In genomic region chr18:36456622-36457021, GRCh38 we compare ENCODE assay signal across 19 cellular contexts.
DNase-seq lines count a peak whose midpoint lies in the region; ATAC-seq, FAIRE-seq and TF ChIP-seq lines count a peak whose summit lies in the region.
"Had no signal": no experiment of that assay in that cellular context is flagged by ENCODE, and none has a peak within 500 bp of the region (broad histone marks: within the 10 kb centered on the region; RNA-seq: fewer than 3 reads in every experiment).

No MANE protein-coding gene starts in this region.

- H4K8ac ChIP-seq in mesendoderm (ENCODE audit: low read depth, low read length), result no peak overlapping the region

- H2BK120ac ChIP-seq in mesendoderm (ENCODE audit: low read depth, low read length), result no peak overlapping the region

- H3K27me3 Mint-ChIP-seq in stimulated activated naive CD8-positive, alpha-beta T cell treated with anti-CD3 and anti-CD28 coated beads, Interleukin-15, amount 100 ng/mL, for 72 hours, result peaks cover 15% of the 10 kb centered on the region
- peaks cover 4% of the 10 kb centered on the region for H3K27me3 Mint-ChIP-seq in activated CD4-positive, alpha-beta T cell treated with anti-CD3 and anti-CD28 coated beads for 36 hours

- H3K18ac ChIP-seq in mesendoderm (ENCODE audit: low read length), result no peak overlapping the region

- H2BK15ac ChIP-seq in mesendoderm (replicated peaks; ENCODE audit: low read depth), result no peak overlapping the region

- peak overlapping the region; percentile 67 for H2AK5ac ChIP-seq in mesendoderm (ENCODE audit: low read length)

- H3K36me3 ChIP-seq in cardiac muscle cell, result no peaks in the 10 kb centered on the region
- no peaks in the 10 kb centered on the region for H3K36me3 ChIP-seq in mesendoderm (ENCODE audit: control insufficient read depth, insufficient read depth, low read length)

- ATAC-seq in left ventricle myocardium superior (no peak), HG02870 (IDR thresholded peaks at IDR 0.05; ENCODE audit: unreplicated experiment) (no peak)
- peak; percentile 24 for ATAC-seq in stimulated activated naive CD8-positive, alpha-beta T cell treated with anti-CD3 and anti-CD28 coated beads, Interleukin-15, amount 100 ng/mL, for 72 hours
- ATAC-seq in stimulated activated naive CD8-positive, alpha-beta T cell treated with anti-CD3 and anti-CD28 coated beads, Interleukin-15, Interleukin-2, amounts not matched to agents 100 U/mL and 50 U/mL, for 24 hours, result no peak
- no peak for ATAC-seq in activated CD4-positive, alpha-beta T cell treated with anti-CD3 and anti-CD28 coated beads for 36 hours
- ATAC-seq: CD8-positive, alpha-beta T cell; GM23338 had no signal

- FAIRE-seq in GM12892 (lab: Jason Lieb, UNC), result no peak
- FAIRE-seq: GM18507 had no signal

- peaks cover 94% of the 10 kb centered on the region for H3K4me1 ChIP-seq in cardiac muscle cell (ENCODE audit: low read depth)
- peaks cover 8% of the 10 kb centered on the region for H3K4me1 ChIP-seq in mesendoderm (ENCODE audit: control insufficient read depth, low read depth, low read length)

- H3K27ac Mint-ChIP-seq in stimulated activated naive CD8-positive, alpha-beta T cell treated with anti-CD3 and anti-CD28 coated beads, Interleukin-15, amount 100 ng/mL, for 72 hours, result no peak overlapping the region
- no peak overlapping the region for H3K27ac Mint-ChIP-seq in activated CD4-positive, alpha-beta T cell treated with anti-CD3 and anti-CD28 coated beads for 36 hours
- H3K27ac Mint-ChIP-seq: CD8-positive, alpha-beta T cell; GM23338; H9 had no signal

- H3K9me3 Mint-ChIP-seq in stimulated activated naive CD8-positive, alpha-beta T cell treated with anti-CD3 and anti-CD28 coated beads, Interleukin-15, amount 100 ng/mL, for 72 hours, result no peaks in the 10 kb centered on the region
- H3K9me3 Mint-ChIP-seq in activated CD4-positive, alpha-beta T cell treated with anti-CD3 and anti-CD28 coated beads for 36 hours (ENCODE audit: low read depth), result no peaks in the 10 kb centered on the region
- H3K9me3 Mint-ChIP-seq: CD8-positive, alpha-beta T cell; GM23338; H9 had no signal

- no peak overlapping the region for H3K9ac ChIP-seq in mesendoderm (ENCODE audit: low read length)

- H2BK5ac ChIP-seq in mesendoderm (ENCODE audit: low read length), result peak overlapping the region; percentile 95

- no peaks in the 10 kb centered on the region for H3K4me1 Mint-ChIP-seq in stimulated activated naive CD8-positive, alpha-beta T cell treated with anti-CD3 and anti-CD28 coated beads, Interleukin-15, amount 100 ng/mL, for 72 hours
- no peaks in the 10 kb centered on the region for H3K4me1 Mint-ChIP-seq in activated CD4-positive, alpha-beta T cell treated with anti-CD3 and anti-CD28 coated beads for 36 hours
- H3K4me1 Mint-ChIP-seq: CD14-positive monocyte had no signal

- H3K27me3 ChIP-seq in cardiac muscle cell (no peaks in the 10 kb centered on the region), mesendoderm (ENCODE audit: insufficient read depth, low read length, poor library complexity) (no peaks in the 10 kb centered on the region)

- no peaks in the 10 kb centered on the region for H3K9me3 ChIP-seq in cardiac muscle cell (ENCODE audit: low read depth)

- H3K4me3 ChIP-seq in cardiac muscle cell (no peak overlapping the region), mesendoderm (ENCODE audit: low read length) (no peak overlapping the region)
- H3K4me3 ChIP-seq: GM23338 had no signal

- CTCF ChIA-PET in activated CD4-positive, alpha-beta T cell treated with anti-CD3 and anti-CD28 coated beads for 36 hours (lab: Charles Lee), result no interaction called here

- no CpG with 5 or more reads among the region's 1 CpG for WGBS in mesendoderm (ENCODE audit: extremely low coverage, insufficient coverage, low lambda C conversion rate)

- H3K4me2 ChIP-seq in mesendoderm (ENCODE audit: low read length), result no peak overlapping the region
- H3K4me2 ChIP-seq: GM23338 had no signal

- no peak for TF ChIP-seq POLR2A in GM12892 (IDR thresholded peaks at IDR 0.05; ENCODE audit: low read depth, low read length)

- POLR2A ChIA-PET in activated CD4-positive, alpha-beta T cell treated with anti-CD3 and anti-CD28 coated beads for 36 hours (lab: Charles Lee), result no interaction called here

- H3K27ac ChIP-seq in cardiac muscle cell, result peak overlapping the region; percentile 89
- H3K27ac ChIP-seq in mesendoderm (ENCODE audit: low read depth, low read length), result no peak overlapping the region
- H3K27ac ChIP-seq: 22Rv1, HL-60 had no signal

- H3K56ac ChIP-seq in mesendoderm (ENCODE audit: low read length), result peak overlapping the region; percentile 74

- intact Hi-C loops in left ventricle myocardium superior (cut with micrococcal nuclease), result no loop called here
- intact Hi-C loops in activated CD4-positive, alpha-beta T cell treated with anti-CD3 and anti-CD28 coated beads for 36 hours (cut with DNase I, micrococcal nuclease), result no loop called here

- no peaks in the 10 kb centered on the region for H3K79me1 ChIP-seq in mesendoderm (ENCODE audit: low read length)

- H3K4ac ChIP-seq in mesendoderm (ENCODE audit: low read depth, low read length), result peak overlapping the region; percentile 74

- no peak overlapping the region for H3K4me3 Mint-ChIP-seq in stimulated activated naive CD8-positive, alpha-beta T cell treated with anti-CD3 and anti-CD28 coated beads, Interleukin-15, amount 100 ng/mL, for 72 hours
- H3K4me3 Mint-ChIP-seq in activated CD4-positive, alpha-beta T cell treated with anti-CD3 and anti-CD28 coated beads for 36 hours, result no peak overlapping the region
- H3K4me3 Mint-ChIP-seq: CD14-positive monocyte; CD8-positive, alpha-beta T cell; GM23338; H9 had no signal

- no peak for TF ChIP-seq CTCF in cardiac muscle cell (IDR thresholded peaks at IDR 0.05; ENCODE audit: low read depth, low read length)

- H3K23ac ChIP-seq in mesendoderm (ENCODE audit: low read length), result no peak overlapping the region

- no peaks in the 10 kb centered on the region for H3K36me3 Mint-ChIP-seq in activated CD4-positive, alpha-beta T cell treated with anti-CD3 and anti-CD28 coated beads for 36 hours (ENCODE audit: low read depth)
- H3K36me3 Mint-ChIP-seq: CD14-positive monocyte; CD8-positive, alpha-beta T cell had no signal

- H3K79me2 ChIP-seq in mesendoderm (ENCODE audit: control insufficient read depth, insufficient read depth, low read length), result no peaks in the 10 kb centered on the region

- no peak for DNase-seq in cardiac muscle cell (ENCODE audit: low read depth in 1 of 2, low spot score in 1 of 2)
- DNase-seq in left ventricle myocardium superior, result no peak
- DNase-seq in stimulated activated naive CD8-positive, alpha-beta T cell treated with anti-CD3 and anti-CD28 coated beads, Interleukin-15, amount 100 ng/mL, for 72 hours, result no peak
- no peak for DNase-seq in stimulated activated naive CD8-positive, alpha-beta T cell treated with anti-CD3 and anti-CD28 coated beads, Interleukin-15, Interleukin-2, amounts not matched to agents 100 U/mL and 50 U/mL, for 24 hours
- DNase-seq in mesendoderm, result no peak
- no peak for DNase-seq in activated CD4-positive, alpha-beta T cell treated with anti-CD3 and anti-CD28 coated beads for 36 hours
- no peak for DNase-seq in GM12892 (ENCODE audit: insufficient read length)
- DNase-seq: CD8-positive, alpha-beta T cell; COR-L47; DMS153; DND-41; GF-D8; H9 had no signal

- H4K5ac ChIP-seq in mesendoderm (ENCODE audit: low read length), result peak overlapping the region; percentile 21
